Comparison of ENCODE assay signal across 11 cellular contexts in genomic region chr18:46755315-46756171, GRCh38. TPM values are rescaled to one million over a fixed set of nuclear protein-coding genes. Genes with fewer than 3 reads are reported as not detected.
DNase-seq lines count a peak whose midpoint lies in the region; ATAC-seq, FAIRE-seq and TF ChIP-seq lines count a peak whose summit lies in the region.
"Had no signal": no experiment of that assay in that cellular context is flagged by ENCODE, and none has a peak within 500 bp of the region (broad histone marks: within the 10 kb centered on the region; RNA-seq: fewer than 3 reads in every experiment).

No MANE protein-coding gene starts in this region.

- no peak for TF ChIP-seq RAD21 in A549 (conservative IDR thresholded peaks at IDR 0.05 in 1 of 2, IDR thresholded peaks at IDR 0.05 in 1 of 2)

- peaks cover 64% of the 10 kb centered on the region for H3K27me3 ChIP-seq in lower lobe of right lung (ENCODE audit: low read depth)

- no peaks in the 10 kb centered on the region for H3K36me3 Mint-ChIP-seq in WTC11

- H3K27me3 Mint-ChIP-seq in WTC11 (ENCODE audit: low read depth): peaks cover 52% of the 10 kb centered on the region

- H3K4me1 Mint-ChIP-seq in WTC11: peaks cover 24% of the 10 kb centered on the region

- no peak overlapping the region; the same call in 1 of the 2 replicates for H3K27ac Mint-ChIP-seq in WTC11

- WGBS in A549 (ENCODE audit: missing lambda C conversion rate): 37% methylated on average over 21 of the region's 23 CpGs

- H3K27ac ChIP-seq in A549 (no peak overlapping the region), lower lobe of right lung (no peak overlapping the region)

- no peaks in the 10 kb centered on the region for H3K9me3 Mint-ChIP-seq in WTC11

- TF ChIP-seq POLR2A in A549 (IDR thresholded peaks at IDR 0.05; ENCODE audit: low read length): no peak

- no peak for FAIRE-seq in A549 (lab: Jason Lieb, UNC)

- H3K4me2 ChIP-seq in A549: peak overlapping the region; percentile 89; the same call in 1 of the 3 replicates

- H3K36me3 ChIP-seq in ES-I3 (ENCODE audit: insufficient read depth, low read length): no peaks in the 10 kb centered on the region
- no peaks in the 10 kb centered on the region for H3K36me3 ChIP-seq in lower lobe of right lung

- TF ChIP-seq CTCF in A549 (IDR thresholded peaks at IDR 0.05): no peak
- TF ChIP-seq CTCF in WTC11 (IDR thresholded peaks at IDR 0.05): no peak
- TF ChIP-seq CTCF in lower lobe of right lung (IDR thresholded peaks at IDR 0.05): no peak

- intact Hi-C loops in lower lobe of right lung (cut with DNase I): no loop called here

- peak overlapping the region; percentile 63 for H3K4me3 Mint-ChIP-seq in WTC11

- DNase-seq in A549 (ENCODE audit: low read depth in 1 of 2, low spot score in 1 of 2) (no peak), WTC11 (ENCODE audit: low spot score) (no peak), lower lobe of right lung (no peak), SW480 (ENCODE audit: low spot score) (no peak), NCI-H2029 treated with DMSO at 0.1 percent for 48 hours (lab: John Stamatoyannopoulos, UW) (no peak)
- DNase-seq: effector CD8-positive, alpha-beta T cell; stimulated activated CD4-positive, alpha-beta T cell treated with anti-CD3 and anti-CD28 coated beads, Interleukin-2, amount 100 ng/mL, for 48 hours had no signal

- H3K9ac ChIP-seq in ES-I3 (ENCODE audit: low read depth, low read length): peak overlapping the region; percentile 51; the same call in 1 of the 2 replicates

- H3K4me1 ChIP-seq in A549 (no peaks in the 10 kb centered on the region), ES-I3 (ENCODE audit: insufficient read depth, low read length) (no peaks in the 10 kb centered on the region), lower lobe of right lung (peaks cover 22% of the 10 kb centered on the region)

- POLR2A ChIA-PET in A549 (lab: Yijun Ruan, JAX): no interaction called here
- POLR2A ChIA-PET in WTC11 (lab: Charles Lee): no interaction called here

- TF ChIP-seq EP300 in A549 (IDR thresholded peaks at IDR 0.05): no peak

- H3K4me3 ChIP-seq in A549 (no peak overlapping the region), lower lobe of right lung (peak overlapping the region; percentile 28)

- ATAC-seq in A549 (peak in 1 of 2 experiments; percentile 38; a peak in 2 of 6 replicates), WTC11 (0 out of 2 replicates have a peak, but pooled peaks have one; percentile 1), lower lobe of right lung (no peak), HG03159 (IDR thresholded peaks at IDR 0.05; ENCODE audit: unreplicated experiment) (no peak), HG02884 (IDR thresholded peaks at IDR 0.05; ENCODE audit: unreplicated experiment) (no peak)
- ATAC-seq: Panc1 had no signal

- no peaks in the 10 kb centered on the region for H3K9me3 ChIP-seq in A549
- no peaks in the 10 kb centered on the region for H3K9me3 ChIP-seq in ES-I3 (ENCODE audit: control insufficient read depth, insufficient read depth, low read length)
- H3K9me3 ChIP-seq in lower lobe of right lung: no peaks in the 10 kb centered on the region

- CTCF ChIA-PET in A549 (lab: Yijun Ruan, JAX) (no interaction called here), WTC11 (lab: Charles Lee) (interaction anchor here (0.5 to 2.6 kb wide), 9 partner anchors 16 to 167 kb away, joined by 3 to 25 read pairs (median 4); partner anchors contain the start of gene LOXHD1)

TF ChIP-seq in A549, 52 proteins besides CTCF, POLR2A, EP300 and RAD21:
- TF ChIP-seq SMC3 (IDR thresholded peaks at IDR 0.05) (no peak), BHLHE40 (IDR thresholded peaks at IDR 0.05; ENCODE audit: low read depth, low read length) (no peak), ELK1 (IDR thresholded peaks at IDR 0.05; ENCODE audit: low read depth, low read length) (no peak), HMGXB4 (CRISPR knock-in tag; IDR thresholded peaks at IDR 0.05; ENCODE audit: borderline replicate concordance) (no peak), PBX3 (IDR thresholded peaks at IDR 0.05) (no peak), HOXB13 (CRISPR knock-in tag; IDR thresholded peaks at IDR 0.05; ENCODE audit: low read depth) (no peak)
TF ChIP-seq in A549: peak in this region for 0.

TF ChIP-seq in WTC11, 78 proteins besides CTCF, POLR2A, EP300 and RAD21 (continues in another document):
- TF ChIP-seq E2F5 (CRISPR knock-in tag; IDR thresholded peaks at IDR 0.05) (no peak), ATF2 (CRISPR knock-in tag; IDR thresholded peaks at IDR 0.05; ENCODE audit: borderline replicate concordance, low read depth) (no peak), ZMAT4 (CRISPR knock-in tag; IDR thresholded peaks at IDR 0.05) (no peak), GTF2I (CRISPR knock-in tag; conservative IDR thresholded peaks at IDR 0.05) (no peak), JAZF1 (CRISPR knock-in tag; IDR thresholded peaks at IDR 0.05) (no peak), ZNF532 (CRISPR knock-in tag; IDR thresholded peaks at IDR 0.05; ENCODE audit: borderline replicate concordance) (no peak), GRHL2 (CRISPR knock-in tag; IDR thresholded peaks at IDR 0.05; ENCODE audit: insufficient replicate concordance, severe bottlenecking) (no peak), ZNF671 (CRISPR knock-in tag; IDR thresholded peaks at IDR 0.05) (no peak), ZNF396 (CRISPR knock-in tag; IDR thresholded peaks at IDR 0.05; ENCODE audit: borderline replicate concordance) (no peak)

RNA-seq across cellular contexts. Expression of gene ST8SIA5, which starts 1.3 kb away (rescaled TPM):
- polyA plus RNA-seq in A549 (2011; rRNA removed): not detected in 2 replicates
- polyA plus RNA-seq in A549 (2012; cell fraction: cytosol; rRNA removed): 0.03 TPM in 1 of 2 replicates, not detected in the other
- polyA plus RNA-seq in A549 (2012; cell fraction: nucleus; rRNA removed): 0.04 and 0.06 TPM in 2 replicates
- polyA plus RNA-seq in A549 (2017; fragmentation: RNase III; extraction: RNeasy Plus Mini Kit Qiagen cat#74134 plus additional on column Dnase treatment): not detected in 3 replicates
- not detected in 2 replicates for polyA minus RNA-seq in A549 (2011; rRNA and poly(A)+ RNA removed)
- total RNA-seq in WTC11 (2021): 2.8 to 5.4 TPM (median 3.1 TPM) in 3 replicates
- total RNA-seq in lower lobe of right lung: not detected
